9 cellular contexts compared by ENCODE assay signal in genomic region chr4:112523764-112524505, GRCh38. TPM values are rescaled to one million over a fixed set of nuclear protein-coding genes. Genes with fewer than 3 reads are reported as not detected.
DNase-seq lines count a peak whose midpoint lies in the region; ATAC-seq and TF ChIP-seq lines count a peak whose summit lies in the region.
"Had no signal": no experiment of that assay in that cellular context is flagged by ENCODE, and none has a peak within 500 bp of the region (broad histone marks: within the 10 kb centered on the region; RNA-seq: fewer than 3 reads in every experiment).

No MANE protein-coding gene starts in this region.

- no peak overlapping the region for H4K91ac ChIP-seq in mesenchymal stem cell (ENCODE audit: low read length)

- no peak overlapping the region for H2BK120ac ChIP-seq in mesenchymal stem cell (ENCODE audit: low read depth, low read length)

- peak overlapping the region; percentile 94 for H3K4me2 ChIP-seq in mesenchymal stem cell (ENCODE audit: low read length, poor library complexity, severe bottlenecking)

- peak overlapping the region; percentile 40 for H3K9ac ChIP-seq in mesenchymal stem cell (ENCODE audit: low read length)

- intact Hi-C loops in posterior vena cava (cut with DNase I), result no loop called here

- no peak overlapping the region for H3K18ac ChIP-seq in mesenchymal stem cell (ENCODE audit: low read depth in 1 of 2, low read length in 2 of 2)

- H3K4me1 Mint-ChIP-seq in chondrocyte (ENCODE audit: low read depth), result peaks cover 15% of the 10 kb centered on the region

- peaks cover 11% of the 10 kb centered on the region for H3K9me3 ChIP-seq in mesenchymal stem cell (ENCODE audit: control insufficient read depth, low read length)

- no peak overlapping the region for H4K8ac ChIP-seq in mesenchymal stem cell (ENCODE audit: low read length)

- H3K27me3 ChIP-seq in mesenchymal stem cell (ENCODE audit: control insufficient read depth in 1 of 2, insufficient read depth in 1 of 2, low read length in 2 of 2), result peaks cover 49 to 68% of the 10 kb centered on the region in 2 experiments

- H2BK15ac ChIP-seq in mesenchymal stem cell (ENCODE audit: low read depth, poor library complexity, severe bottlenecking), result no peak overlapping the region

- no peaks in the 10 kb centered on the region for H3K36me3 ChIP-seq in mesenchymal stem cell (ENCODE audit: control insufficient read depth in 1 of 2, insufficient read depth in 2 of 2, low read depth in 1 of 2, low read length in 2 of 2)

- no peak overlapping the region for H3K27ac ChIP-seq in mesenchymal stem cell (ENCODE audit: low read length, poor library complexity, severe bottlenecking)

- WGBS in mesenchymal stem cell, result 1% methylated on average over 43 of the region's 46 CpGs

- H3K4ac ChIP-seq in mesenchymal stem cell (ENCODE audit: low read depth in 1 of 2, low read length in 2 of 2), result no peak overlapping the region

- no peak overlapping the region for H2BK12ac ChIP-seq in mesenchymal stem cell (ENCODE audit: low read length in 2 of 2)

- no peak overlapping the region for H2BK5ac ChIP-seq in mesenchymal stem cell (ENCODE audit: low read depth, low read length, poor library complexity, severe bottlenecking)

- H3K23ac ChIP-seq in mesenchymal stem cell (ENCODE audit: low read length in 2 of 2), result no peak overlapping the region

- peak overlapping the region; percentile 43 to 73 for H3K4me3 ChIP-seq in mesenchymal stem cell (ENCODE audit: insufficient read depth in 1 of 2, low read depth in 1 of 2, low read length in 2 of 2)

- H3K9me3 Mint-ChIP-seq in chondrocyte (ENCODE audit: low read depth), result peaks cover 12% of the 10 kb centered on the region

- H3K27me3 Mint-ChIP-seq in chondrocyte (ENCODE audit: low read depth), result peaks cover 70% of the 10 kb centered on the region

- H2AFZ ChIP-seq in mesenchymal stem cell (ENCODE audit: low read depth, low read length), result no peak overlapping the region

- no peak overlapping the region for H3K27ac Mint-ChIP-seq in chondrocyte (ENCODE audit: unreplicated experiment)

- TF ChIP-seq POLR2A in GM18505 (IDR thresholded peaks at IDR 0.05; ENCODE audit: borderline replicate concordance, extremely low read depth, insufficient read depth, insufficient read length), result no peak

- peak overlapping the region; percentile 50 for H3K4me3 Mint-ChIP-seq in chondrocyte (ENCODE audit: unreplicated experiment)

- peak; percentile 80 for TF ChIP-seq CTCF in chondrocyte (IDR thresholded peaks at IDR 0.05)

- no peak overlapping the region for H2AK5ac ChIP-seq in mesenchymal stem cell (ENCODE audit: low read length, severe bottlenecking)

- peaks cover 12% of the 10 kb centered on the region for H3K4me1 ChIP-seq in mesenchymal stem cell (ENCODE audit: control insufficient read depth, insufficient read depth, low read depth, low read length)

- DNase-seq in NCI-H128 (lab: John Stamatoyannopoulos, UW; ENCODE audit: unreplicated experiment) (peak; percentile 74), chondrocyte (ENCODE audit: low spot score) (no peak), mesenchymal stem cell (peak; percentile 28), posterior vena cava (ENCODE audit: low spot score) (no peak)
- DNase-seq in stimulated activated CD8-positive, alpha-beta memory T cell treated with anti-CD3 and anti-CD28 coated beads, Interleukin-4, amount 100 ng/mL, for 1 hour (ENCODE audit: low read depth in 2 of 2, low spot score in 1 of 2), result peak; percentile 44 to 53

- ATAC-seq in GM18505 (IDR thresholded peaks at IDR 0.05; ENCODE audit: unreplicated experiment) (peak; percentile 83), HG02759 (IDR thresholded peaks at IDR 0.05; ENCODE audit: unreplicated experiment) (peak; percentile 85)
- peak; percentile 83 to 88 for ATAC-seq in activated CD4-positive, CD25-positive, alpha-beta regulatory T cell treated with anti-CD3 and anti-CD28 coated beads, Interleukin-2, amount 50 U/mL, for 24 hours

- no peaks in the 10 kb centered on the region for H3K79me1 ChIP-seq in mesenchymal stem cell (replicated peaks; ENCODE audit: low read length, poor library complexity, severe bottlenecking)

- H3K14ac ChIP-seq in mesenchymal stem cell (ENCODE audit: low read length in 2 of 2), result no peak overlapping the region

- peaks cover 9% of the 10 kb centered on the region for H3K36me3 Mint-ChIP-seq in chondrocyte (ENCODE audit: low read depth)

RNA-seq across cellular contexts. Expression of gene NEUROG2, which starts 8.0 kb away (rescaled TPM):
- not detected in 3 replicates for total RNA-seq in chondrocyte
- not detected for polyA plus RNA-seq in mesenchymal stem cell (2013, experiment 1 of 2)
- not detected for polyA plus RNA-seq in mesenchymal stem cell (2013, experiment 2 of 2)
- total RNA-seq in posterior vena cava, result not detected
- total RNA-seq: subcutaneous adipose tissue had no signal

Comparison
In these comparisons a context has a peak if more than half of its experiments do, and no peak if none do; other contexts are left out.
1. DNase-seq: peak in NCI-H128 (single experiment), mesenchymal stem cell (single experiment) and stimulated activated CD8-positive, alpha-beta memory T cell treated with anti-CD3 and anti-CD28 coated beads, Interleukin-4, amount 100 ng/mL, for 1 hour (2 of 2); none in chondrocyte (single experiment) and posterior vena cava (single experiment).
2. Peak in every context shown above with its lines, with median percentiles within 50 percentile points of each other: ATAC-seq.